ENCODE assay signal across 24 cellular contexts in genomic region chr4:40648141-40648540, GRCh38. TPM values are rescaled to one million over a fixed set of nuclear protein-coding genes. Genes with fewer than 3 reads are reported as not detected.
"Had no signal": no experiment of that assay in that cellular context is flagged by ENCODE, and none has a peak within 500 bp of the region (broad histone marks: within the 10 kb centered on the region; RNA-seq: fewer than 3 reads in every experiment).

No MANE protein-coding gene starts in this region.

- H3K4me1 ChIP-seq: breast epithelium, sigmoid colon had no signal

- H3K36me3 ChIP-seq: breast epithelium, sigmoid colon, thoracic aorta had no signal

- H3K9me3 ChIP-seq: breast epithelium, sigmoid colon, thoracic aorta had no signal

- ATAC-seq: effector memory CD8-positive, alpha-beta T cell; esophagus mucosa; T-cell had no signal

- H3K27ac ChIP-seq: breast epithelium, dorsolateral prefrontal cortex, sigmoid colon, thoracic aorta had no signal

- H3K4me1 Mint-ChIP-seq: activated naive CD8-positive, alpha-beta T cell treated with anti-CD3 and anti-CD28 coated beads for 36 hours; central memory CD8-positive, alpha-beta T cell; memory B cell; naive B cell; T-cell had no signal

- H3K27ac Mint-ChIP-seq: activated naive CD8-positive, alpha-beta T cell treated with anti-CD3 and anti-CD28 coated beads for 36 hours; activated T-cell treated with anti-CD3 and anti-CD28 coated beads, Interleukin-2, amount 50 U/mL, for 24 hours; activated T-helper 2 cell treated with anti-CD3 and anti-CD28 coated beads, Interferon-gamma antibody, Interleukin-2, Interleukin-4, amounts not matched to agents 10 μg/mL and 5 μg/mL and 100 μg/mL, durations not matched to agents 14 hours and 24 hours and 36 hours; effector memory CD8-positive, alpha-beta T cell; memory B cell; T-cell; T-helper 2 cell treated with Interferon-gamma antibody and Interleukin-4, amounts not matched to agents 5 μg/mL and 100 μg/mL, for 36 hours; type B pancreatic cell had no signal

- H3K4me3 Mint-ChIP-seq: activated naive CD8-positive, alpha-beta T cell treated with anti-CD3 and anti-CD28 coated beads for 36 hours; activated T-cell treated with anti-CD3 and anti-CD28 coated beads, Interleukin-2, amount 50 U/mL, for 24 hours; central memory CD8-positive, alpha-beta T cell; effector memory CD8-positive, alpha-beta T cell; memory B cell; naive B cell; T-cell; T-helper 2 cell treated with Interferon-gamma antibody and Interleukin-4, amounts not matched to agents 5 μg/mL and 100 μg/mL, for 36 hours; type B pancreatic cell had no signal

- DNase-seq: activated CD8-positive, alpha-beta memory T cell treated with anti-CD3 and anti-CD28 coated beads for 24 hours; activated CD8-positive, alpha-beta memory T cell treated with anti-CD3 and anti-CD28 coated beads, Interleukin-2, amount 50 U/mL, for 4 hours; activated naive CD4-positive, alpha-beta T cell; activated naive CD8-positive, alpha-beta T cell treated with anti-CD3 and anti-CD28 coated beads for 36 hours; activated T-cell treated with anti-CD3 and anti-CD28 coated beads, Interleukin-2, amount 50 U/mL, for 24 hours; dorsolateral prefrontal cortex; effector memory CD8-positive, alpha-beta T cell; glutamatergic neuron; hippocampal formation; naive B cell; retina; sigmoid colon; stimulated activated CD4-positive, alpha-beta T cell treated with anti-CD3 and anti-CD28 coated beads, Interleukin-4, amount 100 ng/mL, for 1 hour; stimulated activated naive CD4-positive, alpha-beta T cell treated with Interleukin-2 at 50 U/mL for 16 hours; T-cell had no signal

- H3K9me3 Mint-ChIP-seq: activated T-cell treated with anti-CD3 and anti-CD28 coated beads, Interleukin-2, amount 50 U/mL, for 24 hours; activated T-helper 2 cell treated with anti-CD3 and anti-CD28 coated beads, Interferon-gamma antibody, Interleukin-2, Interleukin-4, amounts not matched to agents 10 μg/mL and 5 μg/mL and 100 μg/mL, durations not matched to agents 14 hours and 24 hours and 36 hours; central memory CD8-positive, alpha-beta T cell; effector memory CD8-positive, alpha-beta T cell; memory B cell; T-helper 2 cell treated with Interferon-gamma antibody and Interleukin-4, amounts not matched to agents 5 μg/mL and 100 μg/mL, for 36 hours had no signal

- H3K27me3 Mint-ChIP-seq: activated naive CD8-positive, alpha-beta T cell treated with anti-CD3 and anti-CD28 coated beads for 36 hours; activated T-cell treated with anti-CD3 and anti-CD28 coated beads, Interleukin-2, amount 50 U/mL, for 24 hours; memory B cell; T-cell; type B pancreatic cell had no signal

- H3K36me3 Mint-ChIP-seq: memory B cell, naive B cell, T-cell, type B pancreatic cell had no signal

- H3K4me3 ChIP-seq: breast epithelium, dorsolateral prefrontal cortex, sigmoid colon, thoracic aorta had no signal

- H3K27me3 ChIP-seq: breast epithelium, dorsolateral prefrontal cortex, sigmoid colon had no signal

RNA-seq across cellular contexts. Expression of gene RBM47, which starts 18.5 kb away (rescaled TPM):
- total RNA-seq: endothelial cell of umbilical vein had no signal
- polyA plus RNA-seq: endothelial cell of umbilical vein had no signal
